ENCODE assay signal across 11 cellular contexts in the genomic region with DNA sequence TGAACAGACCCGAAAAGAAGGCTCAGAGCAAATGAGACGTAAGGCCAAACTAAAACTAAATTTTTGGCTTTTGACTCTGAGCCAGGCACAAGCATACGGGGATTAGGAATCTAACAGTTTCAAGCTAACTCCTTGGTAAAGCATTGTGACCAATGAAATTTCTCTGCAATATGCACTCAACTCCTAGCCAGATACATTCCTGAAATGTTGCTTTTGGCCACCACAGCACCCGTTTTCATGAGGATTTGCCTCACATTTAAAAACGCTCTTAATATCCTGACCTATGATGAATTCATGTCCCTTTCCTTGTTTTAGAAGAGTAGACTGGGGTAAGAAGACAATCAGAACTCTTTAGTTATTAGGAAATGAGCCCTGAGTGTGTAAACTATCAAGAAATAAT. TPM values are rescaled to one million over a fixed set of nuclear protein-coding genes. Genes with fewer than 3 reads are reported as not detected.
DNase-seq lines count a peak whose midpoint lies in the region; FAIRE-seq and TF ChIP-seq lines count a peak whose summit lies in the region.
"Had no signal": no experiment of that assay in that cellular context is flagged by ENCODE, and none has a peak within 500 bp of the region (broad histone marks: within the 10 kb centered on the region; RNA-seq: fewer than 3 reads in every experiment).

No MANE protein-coding gene starts in this region.

- no peak overlapping the region for H3K4me3 ChIP-seq in A673 (ENCODE audit: low read depth, low read length, poor library complexity, severe bottlenecking)
- H3K4me3 ChIP-seq in choroid plexus epithelial cell (ENCODE audit: low read depth, low read length): no peak overlapping the region
- H3K4me3 ChIP-seq in Caco-2 (ENCODE audit: low read depth, low read length): no peak overlapping the region

- H3K4me1 ChIP-seq in A673 (ENCODE audit: insufficient read depth, low read length, poor library complexity, severe bottlenecking) (peaks cover 5% of the 10 kb centered on the region), Caco-2 (no peaks in the 10 kb centered on the region)

- no peaks in the 10 kb centered on the region for H3K9me3 ChIP-seq in A673 (ENCODE audit: low read depth, low read length, poor library complexity, severe bottlenecking)
- no peaks in the 10 kb centered on the region for H3K9me3 ChIP-seq in Caco-2

- CTCF ChIA-PET in A673 (lab: Charles Lee) (no interaction called here), Caco-2 (lab: Charles Lee) (no interaction called here)

- H3K27me3 ChIP-seq in A673 (replicated peaks; ENCODE audit: insufficient read depth, low read depth, low read length, poor library complexity) (no peaks in the 10 kb centered on the region), Caco-2 (replicated peaks; ENCODE audit: control insufficient read depth, insufficient read depth, low read length) (no peaks in the 10 kb centered on the region)

- BruUV-seq in A673 (replicated peaks; lab: Mats Ljungman, UMichigan) (no TSS peak), Caco-2 (replicated peaks; lab: Mats Ljungman, UMichigan) (no TSS peak)

- TF ChIP-seq CTCF in A673 (conservative IDR thresholded peaks at IDR 0.05; ENCODE audit: low read depth, low read length) (no peak), choroid plexus epithelial cell (conservative IDR thresholded peaks at IDR 0.05; ENCODE audit: low read depth, low read length) (no peak), Caco-2 (IDR thresholded peaks at IDR 0.05; ENCODE audit: insufficient read depth in 1 of 2, low read depth in 1 of 2, low read length in 1 of 2, severe bottlenecking in 1 of 2, unreplicated experiment in 1 of 2) (no peak)

- peaks cover 9% of the 10 kb centered on the region for H3K4me1 Mint-ChIP-seq in Caco-2 (ENCODE audit: low read depth, unreplicated experiment)

- H3K4me3 Mint-ChIP-seq in Caco-2 (ENCODE audit: unreplicated experiment): no peak overlapping the region

- intact Hi-C loops in A673 (cut with micrococcal nuclease; ENCODE audit: unreplicated experiment): no loop called here
- intact Hi-C loops in Caco-2 (cut with micrococcal nuclease; ENCODE audit: unreplicated experiment): no loop called here

- H3K27me3 Mint-ChIP-seq in Caco-2 (ENCODE audit: insufficient read depth, unreplicated experiment): no peaks in the 10 kb centered on the region

- no peak for DNase-seq in A673 (ENCODE audit: low spot score)
- DNase-seq in LHCN-M2 (ENCODE audit: low read depth): peak; percentile 86
- peak; percentile 96 for DNase-seq in choroid plexus epithelial cell (ENCODE audit: low read depth)
- DNase-seq in left kidney (ENCODE audit: low read depth, low spot score): peak; percentile 21
- DNase-seq in urothelium cell line (ENCODE audit: low spot score): no peak
- DNase-seq in DMS 273 treated with DMSO at 0.1 percent for 48 hours (lab: John Stamatoyannopoulos, UW): no peak
- no peak for DNase-seq in superior temporal gyrus (ENCODE audit: extremely low spot score)
- DNase-seq in Caco-2: no peak
- DNase-seq: C1 segment of cervical spinal cord; nucleus accumbens; stimulated activated CD4-positive, alpha-beta T cell treated with anti-CD3 and anti-CD28 coated beads, Interleukin-4, amount 100 ng/mL, for 4 hours had no signal

- H3K36me3 ChIP-seq in A673 (ENCODE audit: insufficient read depth, low read length, poor library complexity, severe bottlenecking) (no peaks in the 10 kb centered on the region), Caco-2 (ENCODE audit: control insufficient read depth, insufficient read depth, low read length) (no peaks in the 10 kb centered on the region)

- peak overlapping the region; percentile 7 for H3K27ac ChIP-seq in A673 (ENCODE audit: low read depth, low read length, poor library complexity, severe bottlenecking)

- POLR2A ChIA-PET in A673 (lab: Charles Lee; ENCODE audit: low non-redundant PET): no interaction called here
- POLR2A ChIA-PET in Caco-2 (lab: Charles Lee): no interaction called here

- H3K9me3 Mint-ChIP-seq in Caco-2 (ENCODE audit: unreplicated experiment): no peaks in the 10 kb centered on the region

- peaks cover 8% of the 10 kb centered on the region for H3K36me3 Mint-ChIP-seq in Caco-2 (ENCODE audit: insufficient read depth, unreplicated experiment)

- no peak for FAIRE-seq in urothelium cell line (lab: Jason Lieb, UNC)

- H3K27ac Mint-ChIP-seq in Caco-2 (ENCODE audit: unreplicated experiment): no peak overlapping the region

RNA-seq across cellular contexts. Expression of a gene that starts 53.1 kb away (rescaled TPM):
- not detected in 2 replicates for total RNA-seq in A673 (2021)
- not detected in 2 replicates for total RNA-seq in LHCN-M2 (2014; rRNA removed)
- 0.29 TPM for polyA plus RNA-seq in LHCN-M2 (2012)
- 2.4 TPM in 1 of 2 replicates, not detected in the other for total RNA-seq in Caco-2 (2022)

RNA-seq across cellular contexts. Expression of a gene that starts 59.3 kb away (rescaled TPM):
- 62.4 and 70.9 TPM in 2 replicates for total RNA-seq in A673 (2021)
- total RNA-seq in LHCN-M2 (2014; rRNA removed): 49.6 and 53.3 TPM in 2 replicates
- polyA plus RNA-seq in LHCN-M2 (2012): 33.2 TPM
- 43.9 and 50.7 TPM in 2 replicates for total RNA-seq in Caco-2 (2022)

Comparison
In these comparisons a context has a peak if more than half of its experiments do, and no peak if none do; other contexts are left out.
1. DNase-seq: peak in LHCN-M2 (single experiment), choroid plexus epithelial cell (single experiment) and left kidney (single experiment); none in A673 (single experiment), urothelium cell line (single experiment), DMS 273 treated with DMSO at 0.1 percent for 48 hours (single experiment), superior temporal gyrus (single experiment) and Caco-2 (0 of 2).